In genomic region chr3:49021813-49022720, GRCh38 we compare ENCODE assay signal across 8 cellular contexts. TPM values are rescaled to one million over a fixed set of nuclear protein-coding genes. Genes with fewer than 3 reads are reported as not detected.
DNase-seq lines count a peak whose midpoint lies in the region; TF ChIP-seq lines count a peak whose summit lies in the region.

TSS of gene NDUFAF3 (plus strand) at chr3:49022121. CDS start at chr3:49022145, 24 bp downstream.

- H3K36me3 ChIP-seq in GM06990 (ENCODE audit: control insufficient read depth, insufficient read depth, low read length) (peaks cover 24% of the 10 kb centered on the region), MG63 (peaks cover 25% of the 10 kb centered on the region)

- H3K9me3 ChIP-seq in MG63: no peaks in the 10 kb centered on the region

- peak within 1 kb of the TSS; percentile 92 for H3K27ac ChIP-seq in temporal lobe (ENCODE audit: low read depth, low read length)

- peak within 1 kb of the TSS; percentile 96 for H3K4me3 Mint-ChIP-seq in activated naive CD4-positive, alpha-beta T cell treated with anti-CD3 and anti-CD28 coated beads for 36 hours

- peaks cover 60% of the 10 kb centered on the region for H3K4me1 Mint-ChIP-seq in activated naive CD4-positive, alpha-beta T cell treated with anti-CD3 and anti-CD28 coated beads for 36 hours (ENCODE audit: low read depth)

- H3K4me3 ChIP-seq in GM06990 (replicated peaks; ENCODE audit: low read depth, low read length) (peak within 1 kb of the TSS; percentile 95), MG63 (peak within 1 kb of the TSS; percentile 68)

- intact Hi-C loops in activated naive CD4-positive, alpha-beta T cell treated with anti-CD3 and anti-CD28 coated beads for 36 hours (cut with micrococcal nuclease): loop anchor here (1.0 to 10.0 kb wide), 11 partner anchors 7 to 765 kb away; partner anchors contain the start of genes APEH, CCDC71, GMPPB and GPX1

- DNase-seq in GM06990 (ENCODE audit: extremely low read depth, insufficient read length) (peak; percentile 97), HCEC 1CT (peak; percentile 87), MG63 (peak; percentile 92), SK-N-DZ (ENCODE audit: low spot score) (peak; percentile 90), germinal center (ENCODE audit: low spot score) (peak; percentile 91), occipital lobe (lab: John Stamatoyannopoulos, UW) (peak; percentile 81)
- DNase-seq in activated naive CD4-positive, alpha-beta T cell treated with anti-CD3 and anti-CD28 coated beads for 36 hours: peak; percentile 95

- H3K36me3 Mint-ChIP-seq in activated naive CD4-positive, alpha-beta T cell treated with anti-CD3 and anti-CD28 coated beads for 36 hours (ENCODE audit: low read depth): peaks cover 42% of the 10 kb centered on the region

- CTCF ChIA-PET in activated naive CD4-positive, alpha-beta T cell treated with anti-CD3 and anti-CD28 coated beads for 36 hours (lab: Charles Lee): interaction anchor here (0.5 to 8.7 kb wide), 15 partner anchors 9 to 1935 kb away, joined by 3 to 84 read pairs (median 5); partner anchors contain the start of genes DAG1, IP6K2, P4HTM and QRICH1

- H3K27ac Mint-ChIP-seq in activated naive CD4-positive, alpha-beta T cell treated with anti-CD3 and anti-CD28 coated beads for 36 hours: peak within 1 kb of the TSS; percentile 97

- H3K27me3 ChIP-seq in GM06990 (replicated peaks; ENCODE audit: control insufficient read depth, insufficient read depth, low read length): no peaks in the 10 kb centered on the region
- H3K27me3 ChIP-seq in MG63: no peaks in the 10 kb centered on the region

- TF ChIP-seq CTCF in GM06990 (IDR thresholded peaks at IDR 0.05; ENCODE audit: insufficient read depth, low read length, poor library complexity, severe bottlenecking): peak; percentile 98

- H3K27me3 Mint-ChIP-seq in activated naive CD4-positive, alpha-beta T cell treated with anti-CD3 and anti-CD28 coated beads for 36 hours (ENCODE audit: low read depth): no peaks in the 10 kb centered on the region

- no peaks in the 10 kb centered on the region for H3K9me3 Mint-ChIP-seq in activated naive CD4-positive, alpha-beta T cell treated with anti-CD3 and anti-CD28 coated beads for 36 hours

RNA-seq across cellular contexts. Expression of gene NDUFAF3, which starts in this region (rescaled TPM):
- total RNA-seq in MG63 (2014; rRNA removed; shearing (Covaris generic); ENCODE audit: low replicate concordance): 37.8 and 91.3 TPM in 2 replicates
- polyA plus RNA-seq in SK-N-DZ (2014; cell fraction: cytosol; rRNA removed): 70.8 and 72.9 TPM in 2 replicates
- polyA plus RNA-seq in SK-N-DZ (2014; cell fraction: nucleus; rRNA removed): 45.8 and 58.3 TPM in 2 replicates
- total RNA-seq in activated naive CD4-positive, alpha-beta T cell treated with anti-CD3 and anti-CD28 coated beads for 36 hours: 100 to 1,000 TPM; 113 to 115 TPM
- total RNA-seq in occipital lobe: 33.4 TPM
- 24.1 TPM for total RNA-seq in temporal lobe

Comparison
In these comparisons a context has a peak if more than half of its experiments do, and no peak if none do; other contexts are left out.
1. Peak in every context shown above with its lines: DNase-seq, H3K4me3 ChIP-seq and H3K27ac ChIP-seq.